ENCODE assay signal across 9 cellular contexts in the genomic region with DNA sequence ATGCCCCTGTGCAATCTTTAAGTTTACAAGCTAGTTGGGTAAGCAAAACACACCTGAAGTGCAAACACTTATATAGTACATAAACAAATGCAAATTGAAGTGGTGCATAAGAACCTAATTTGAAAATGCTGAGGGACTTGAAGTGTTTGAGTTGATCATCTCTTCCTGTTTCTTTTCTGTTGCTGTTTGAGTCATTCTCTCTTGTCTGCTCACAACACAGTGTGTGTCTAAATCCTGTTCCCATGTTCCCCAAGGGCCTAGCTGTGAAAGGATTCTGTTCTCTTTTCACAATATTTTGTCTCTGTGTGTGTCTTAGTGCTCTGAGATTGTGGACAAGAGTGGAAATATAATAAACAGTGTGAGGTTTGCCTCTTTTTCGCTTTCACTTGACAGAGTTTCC. TPM values are rescaled to one million over a fixed set of nuclear protein-coding genes. Genes with fewer than 3 reads are reported as not detected.
A peak's percentile ranks its signal among the peaks of the same experiment; 100 is the strongest.
DNase-seq lines count a peak whose midpoint lies in the region; ATAC-seq, FAIRE-seq and TF ChIP-seq lines count a peak whose summit lies in the region.
"Had no signal": no experiment of that assay in that cellular context is flagged by ENCODE, and none has a peak within 500 bp of the region (broad histone marks: within the 10 kb centered on the region; RNA-seq: fewer than 3 reads in every experiment).

No MANE protein-coding gene starts in this region.

- peaks cover 0 to 29% (median 13%) of the 10 kb centered on the region in 11 experiments; a peak in 13 of 22 replicates for H3K36me3 ChIP-seq in BLaER1 treated with 17β-estradiol and CSF1 and Interleukin-3, amounts not matched to agents 10 nM and 100 nM
- H3K36me3 ChIP-seq: esophagus muscularis mucosa had no signal

- H3K4me1 Mint-ChIP-seq in activated CD8-positive, alpha-beta T cell treated with anti-CD3 and anti-CD28 coated beads, Interleukin-2, amount 10 ng/mL, durations not matched to agents 7 days and 5 days (ENCODE audit: low read depth) = peaks cover 30% of the 10 kb centered on the region
- peaks cover 10% of the 10 kb centered on the region; the same call in 1 of the 2 replicates for H3K4me1 Mint-ChIP-seq in HFFc6 (ENCODE audit: low read depth)

- H3K27me3 ChIP-seq in BLaER1 treated with 17β-estradiol and CSF1 and Interleukin-3, amounts not matched to agents 10 nM and 100 nM = no peaks in the 10 kb centered on the region
- H3K27me3 ChIP-seq: esophagus muscularis mucosa had no signal

- H3K36me3 Mint-ChIP-seq in activated CD8-positive, alpha-beta T cell treated with anti-CD3 and anti-CD28 coated beads, Interleukin-2, amount 10 ng/mL, durations not matched to agents 7 days and 5 days (ENCODE audit: low read depth) = peaks cover 38% of the 10 kb centered on the region
- H3K36me3 Mint-ChIP-seq in HFFc6 (ENCODE audit: low read depth) = no peaks in the 10 kb centered on the region

- H3K9ac ChIP-seq in BLaER1 treated with 17β-estradiol and CSF1 and Interleukin-3, amounts not matched to agents 10 nM and 100 nM = peak overlapping the region; percentile 20 to 75 (median 65); a peak in 21 of 22 replicates

- no peak for TF ChIP-seq CTCF in HFFc6 (IDR thresholded peaks at IDR 0.05)

- CTCF ChIA-PET in activated CD8-positive, alpha-beta T cell treated with anti-CD3 and anti-CD28 coated beads, Interleukin-2, amount 10 ng/mL, durations not matched to agents 7 days and 5 days (lab: Charles Lee) = interaction anchor here (0.7 to 6.0 kb wide), 10 partner anchors 8 to 210 kb away, joined by 3 to 46 read pairs (median 4); a partner anchor contains a TSS

- peak overlapping the region; percentile 38 to 86 (median 77); a peak in 21 of 22 replicates for H3K27ac ChIP-seq in BLaER1 treated with 17β-estradiol and CSF1 and Interleukin-3, amounts not matched to agents 10 nM and 100 nM
- H3K27ac ChIP-seq: esophagus muscularis mucosa had no signal

- H3K4me2 ChIP-seq in BLaER1 treated with 17β-estradiol and CSF1 and Interleukin-3, amounts not matched to agents 10 nM and 100 nM = peak overlapping the region; percentile 72 to 96 (median 86)

- H3K4me3 ChIP-seq in BLaER1 treated with 17β-estradiol and CSF1 and Interleukin-3, amounts not matched to agents 10 nM and 100 nM = peak overlapping the region in 9 of 10 experiments; percentile 23 to 50 (median 40); a peak in 12 of 20 replicates
- H3K4me3 ChIP-seq: esophagus muscularis mucosa had no signal

- H4K20me1 ChIP-seq in BLaER1 treated with 17β-estradiol and CSF1 and Interleukin-3, amounts not matched to agents 10 nM and 100 nM = no peaks in the 10 kb centered on the region

- no peak overlapping the region for H3K4me3 Mint-ChIP-seq in activated CD8-positive, alpha-beta T cell treated with anti-CD3 and anti-CD28 coated beads, Interleukin-2, amount 10 ng/mL, durations not matched to agents 7 days and 5 days
- H3K4me3 Mint-ChIP-seq in HFFc6 = no peak overlapping the region

- peaks cover 67 to 95% (median 84%) of the 10 kb centered on the region in 10 experiments for H3K4me1 ChIP-seq in BLaER1 treated with 17β-estradiol and CSF1 and Interleukin-3, amounts not matched to agents 10 nM and 100 nM
- H3K4me1 ChIP-seq: esophagus muscularis mucosa had no signal

- H3K9me3 Mint-ChIP-seq in activated CD8-positive, alpha-beta T cell treated with anti-CD3 and anti-CD28 coated beads, Interleukin-2, amount 10 ng/mL, durations not matched to agents 7 days and 5 days (ENCODE audit: insufficient read depth) = no peaks in the 10 kb centered on the region
- no peaks in the 10 kb centered on the region for H3K9me3 Mint-ChIP-seq in HFFc6

- ATAC-seq in HG03064 (IDR thresholded peaks at IDR 0.05; ENCODE audit: low read depth, unreplicated experiment) = peak; percentile 67
- peak; percentile 40 for ATAC-seq in activated CD8-positive, alpha-beta T cell treated with anti-CD3 and anti-CD28 coated beads, Interleukin-2, amount 10 ng/mL, durations not matched to agents 7 days and 5 days

- POLR2A ChIA-PET in activated CD8-positive, alpha-beta T cell treated with anti-CD3 and anti-CD28 coated beads, Interleukin-2, amount 10 ng/mL, durations not matched to agents 7 days and 5 days (lab: Charles Lee) = interaction anchor here (0.9 to 6.2 kb wide), 12 partner anchors 9 to 238 kb away, joined by 3 to 35 read pairs (median 5); a partner anchor contains a TSS

- H3K27me3 Mint-ChIP-seq in activated CD8-positive, alpha-beta T cell treated with anti-CD3 and anti-CD28 coated beads, Interleukin-2, amount 10 ng/mL, durations not matched to agents 7 days and 5 days (ENCODE audit: low read depth) = no peaks in the 10 kb centered on the region
- H3K27me3 Mint-ChIP-seq in HFFc6 (ENCODE audit: insufficient read depth) = peaks cover 1% of the 10 kb centered on the region; the same call in 1 of the 2 replicates

- peak; percentile 7 for DNase-seq in GM19239 (ENCODE audit: insufficient read length, low spot score)
- DNase-seq in activated CD8-positive, alpha-beta T cell treated with anti-CD3 and anti-CD28 coated beads, Interleukin-2, amount 10 ng/mL, durations not matched to agents 7 days and 5 days = no peak
- DNase-seq in EL = no peak
- DNase-seq in HFFc6 = no peak
- DNase-seq in stimulated activated CD4-positive, alpha-beta T cell treated with anti-CD3 and anti-CD28 coated beads, Interleukin-15, amount 100 ng/mL, for 24 hours = no peak
- no peak for DNase-seq in activated CD4-positive, alpha-beta T cell treated with anti-CD3 and anti-CD28 coated beads for 1 hour

- H3K9me3 ChIP-seq in BLaER1 treated with 17β-estradiol and CSF1 and Interleukin-3, amounts not matched to agents 10 nM and 100 nM (replicated peaks in 1 of 11) = peaks cover 0 to 19% (median 13%) of the 10 kb centered on the region in 11 experiments; a peak in 16 of 22 replicates
- H3K9me3 ChIP-seq: esophagus muscularis mucosa had no signal

- peak; percentile 95 for FAIRE-seq in GM19239 (lab: Jason Lieb, UNC)

- no peak overlapping the region for H3K27ac Mint-ChIP-seq in activated CD8-positive, alpha-beta T cell treated with anti-CD3 and anti-CD28 coated beads, Interleukin-2, amount 10 ng/mL, durations not matched to agents 7 days and 5 days
- no peak overlapping the region for H3K27ac Mint-ChIP-seq in HFFc6

RNA-seq across cellular contexts. Expression of a gene that starts 6.1 kb away (rescaled TPM):
- 100 to 1,000 TPM; 293 to 303 TPM for total RNA-seq in activated CD8-positive, alpha-beta T cell treated with anti-CD3 and anti-CD28 coated beads, Interleukin-2, amount 10 ng/mL, durations not matched to agents 7 days and 5 days
- total RNA-seq in HFFc6 (2021; fragmentation: NEBNext Ultra II Directional; extraction: Animal tissue kit (Norgen Biotek cat#: 25700)) = not detected

RNA-seq across cellular contexts. Expression of a gene that starts 47.1 kb away (rescaled TPM):
- total RNA-seq in activated CD8-positive, alpha-beta T cell treated with anti-CD3 and anti-CD28 coated beads, Interleukin-2, amount 10 ng/mL, durations not matched to agents 7 days and 5 days = under 1 TPM; 0.68 to 0.74 TPM
- total RNA-seq in HFFc6 (2021; fragmentation: NEBNext Ultra II Directional; extraction: Animal tissue kit (Norgen Biotek cat#: 25700)) = under 1 TPM; 0.07 to 0.32 (median 0.20) TPM

Comparison
In these comparisons a context has a peak if more than half of its experiments do, and no peak if none do; other contexts are left out.
1. RNA of a gene that starts 6.1 kb away (total RNA-seq): 293 to 303 TPM in activated CD8-positive, alpha-beta T cell treated with anti-CD3 and anti-CD28 coated beads, Interleukin-2, amount 10 ng/mL, durations not matched to agents 7 days and 5 days; not detected in HFFc6; every median in the first group is over 100 times any median in the second.